In genomic region chr17:50989149-50989548, GRCh38 we compare ENCODE assay signal across 31 cellular contexts.
"Had no signal": no experiment of that assay in that cellular context is flagged by ENCODE, and none has a peak within 500 bp of the region (broad histone marks: within the 10 kb centered on the region; RNA-seq: fewer than 3 reads in every experiment).

No MANE protein-coding gene starts in this region.

- H2AFZ ChIP-seq: neural progenitor cell, parathyroid adenoma had no signal

- H3K4me2 ChIP-seq: neural progenitor cell, smooth muscle cell had no signal

- H3K4me3 ChIP-seq: neural progenitor cell, ovary, psoas muscle, skin epidermis, smooth muscle cell, spleen, stomach, thoracic aorta, thyroid gland, tibial nerve, upper lobe of left lung, vagina had no signal

- H3K36me3 ChIP-seq: ovary had no signal

- H3K4me1 ChIP-seq: neural progenitor cell, parathyroid adenoma, psoas muscle, spleen, stomach, tibial nerve, upper lobe of left lung, vagina had no signal

- FAIRE-seq: urothelium cell line had no signal

- H3K27me3 Mint-ChIP-seq: naive thymus-derived CD4-positive, alpha-beta T cell; progenitor cell of endocrine pancreas; stimulated activated naive B cell treated with anti-CD40 and anti-IgM and Interleukin-4, amounts not matched to agents 10 μg/mL and 1 μg/mL and 100 μg/mL, for 72 hours; stimulated activated naive CD8-positive, alpha-beta T cell treated with anti-CD3 and anti-CD28 coated beads, Interleukin-15, Interleukin-2, amounts not matched to agents 100 ng/mL and 50 ng/mL, for 24 hours had no signal

- H3K27me3 ChIP-seq: neural progenitor cell, ovary, spleen, stomach, thyroid gland, tibial nerve, upper lobe of left lung, vagina had no signal

- ATAC-seq: naive thymus-derived CD4-positive, alpha-beta T cell; natural killer cell; right cardiac atrium; sciatic nerve; stimulated activated effector memory CD8-positive, alpha-beta T cell treated with anti-CD3 and anti-CD28 coated beads, Interleukin-12 subunit alpha, Interleukin-12 subunit beta, amount 100 ng/mL, for 72 hours; stimulated activated naive B cell treated with anti-CD40 and anti-IgM and Interleukin-4, amounts not matched to agents 10 μg/mL and 1 μg/mL and 100 μg/mL, for 72 hours had no signal

- H3K9me3 ChIP-seq: ovary, psoas muscle, spleen, stomach, thoracic aorta, thyroid gland, tibial nerve, upper lobe of left lung, vagina had no signal

- H3K9me3 Mint-ChIP-seq: naive thymus-derived CD4-positive, alpha-beta T cell; natural killer cell; nephron; neural progenitor cell; stimulated activated effector memory CD8-positive, alpha-beta T cell treated with anti-CD3 and anti-CD28 coated beads, Interleukin-12 subunit alpha, Interleukin-12 subunit beta, amount 100 ng/mL, for 72 hours; stimulated activated naive B cell treated with anti-CD40 and anti-IgM and Interleukin-4, amounts not matched to agents 10 μg/mL and 1 μg/mL and 100 μg/mL, for 72 hours; stimulated activated naive CD8-positive, alpha-beta T cell treated with anti-CD3 and anti-CD28 coated beads, Interleukin-15, Interleukin-2, amounts not matched to agents 100 ng/mL and 50 ng/mL, for 24 hours had no signal

- DNase-seq: naive thymus-derived CD4-positive, alpha-beta T cell; natural killer cell; occipital lobe; ovary; posterior cingulate gyrus; psoas muscle; right cardiac atrium; spleen; stimulated activated CD4-positive, alpha-beta T cell treated with anti-CD3 and anti-CD28 coated beads, Interleukin-12 subunit alpha, Interleukin-12 subunit beta, amount 100 ng/mL, for 4 hours; stimulated activated CD4-positive, alpha-beta T cell treated with anti-CD3 and anti-CD28 coated beads, Interleukin-1b, Interleukin-23, amount 100 ng/mL, for 48 hours; stimulated activated CD4-positive, alpha-beta T cell treated with anti-CD3 and anti-CD28 coated beads, Interleukin-4, amount 100 ng/mL, for 1 hour; stimulated activated CD4-positive, alpha-beta T cell treated with anti-CD3 and anti-CD28 coated beads, Interleukin-4, amount 100 ng/mL, for 4 hours; stimulated activated naive B cell treated with anti-CD40 and anti-IgM and Interleukin-4, amounts not matched to agents 10 μg/mL and 1 μg/mL and 100 μg/mL, for 72 hours; stimulated activated naive CD4-positive, alpha-beta T cell treated with Interleukin-2 at 50 U/mL for 16 hours; stomach; thyroid gland; trophoblast cell; upper lobe of left lung had no signal

- H3K27ac ChIP-seq: neural progenitor cell, ovary, parathyroid adenoma, psoas muscle, skin epidermis, spleen, stomach, thoracic aorta, tibial nerve, upper lobe of left lung, vagina had no signal

- H3K4me1 Mint-ChIP-seq: natural killer cell; neural progenitor cell; stimulated activated naive B cell treated with anti-CD40 and anti-IgM and Interleukin-4, amounts not matched to agents 10 μg/mL and 1 μg/mL and 100 μg/mL, for 72 hours had no signal

- H3K79me2 ChIP-seq: parathyroid adenoma had no signal

- H3K9ac ChIP-seq: neural progenitor cell, parathyroid adenoma had no signal

- H3K4me3 Mint-ChIP-seq: naive thymus-derived CD4-positive, alpha-beta T cell; natural killer cell; nephron; neural progenitor cell; stimulated activated effector memory CD8-positive, alpha-beta T cell treated with anti-CD3 and anti-CD28 coated beads, Interleukin-12 subunit alpha, Interleukin-12 subunit beta, amount 100 ng/mL, for 72 hours; stimulated activated naive B cell treated with anti-CD40 and anti-IgM and Interleukin-4, amounts not matched to agents 10 μg/mL and 1 μg/mL and 100 μg/mL, for 72 hours; stimulated activated naive CD8-positive, alpha-beta T cell treated with anti-CD3 and anti-CD28 coated beads, Interleukin-15, Interleukin-2, amounts not matched to agents 100 ng/mL and 50 ng/mL, for 24 hours had no signal

- H3K27ac Mint-ChIP-seq: nephron; neural progenitor cell; progenitor cell of endocrine pancreas; stimulated activated effector memory CD8-positive, alpha-beta T cell treated with anti-CD3 and anti-CD28 coated beads, Interleukin-12 subunit alpha, Interleukin-12 subunit beta, amount 100 ng/mL, for 72 hours; stimulated activated naive B cell treated with anti-CD40 and anti-IgM and Interleukin-4, amounts not matched to agents 10 μg/mL and 1 μg/mL and 100 μg/mL, for 72 hours; stimulated activated naive CD8-positive, alpha-beta T cell treated with anti-CD3 and anti-CD28 coated beads, Interleukin-15, Interleukin-2, amounts not matched to agents 100 ng/mL and 50 ng/mL, for 24 hours had no signal
